1 cellular context compared by ENCODE assay signal in the genomic region with DNA sequence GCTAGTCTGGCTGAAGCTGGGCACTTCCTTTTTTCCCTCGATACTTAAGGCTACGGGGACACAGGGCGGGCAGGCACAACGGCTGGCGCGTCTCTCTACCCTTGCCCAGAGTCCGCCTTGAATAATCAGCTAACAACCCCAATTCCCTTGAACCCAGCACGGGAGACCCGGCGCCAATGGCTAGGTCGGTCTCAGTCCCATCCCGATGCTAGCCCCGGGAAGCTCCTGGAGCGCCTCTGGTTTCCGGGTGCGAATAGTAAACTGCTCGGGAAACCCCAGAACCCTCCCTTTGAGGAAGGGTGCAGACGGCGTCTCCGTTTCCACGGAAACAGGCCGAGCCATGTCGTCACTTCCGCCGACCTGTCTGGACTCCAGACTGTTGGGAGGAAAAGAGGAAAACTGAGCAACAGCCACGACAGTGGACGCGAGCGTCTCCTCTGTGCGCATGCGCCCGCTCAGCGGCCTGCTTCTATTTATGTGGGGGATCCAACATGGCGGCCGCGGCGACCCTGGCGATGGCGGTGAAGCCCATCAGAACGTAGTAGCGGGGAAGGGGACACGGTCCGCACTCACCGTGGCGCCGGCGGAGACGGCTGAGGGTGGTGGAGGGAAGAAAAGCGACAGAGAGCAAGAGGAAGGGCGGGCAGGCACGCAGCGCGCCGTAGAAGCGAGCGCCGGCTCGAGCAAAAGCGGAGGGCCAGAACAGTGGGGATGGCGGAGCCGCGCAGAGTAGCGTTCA.
TF ChIP-seq lines count a peak whose summit lies in the region.

Gene UBN2 (plus strand): TSS at position 464 of the 739 bp plus-strand sequence. CDS start 248 bp downstream, at position 712.

TF ChIP-seq in K562, 482 proteins besides CTCF, POLR2A, EP300 and RAD21 (continued from another document):
- TF ChIP-seq STAT6 (CRISPR knock-in tag; IDR thresholded peaks at IDR 0.05) (peak; percentile 95; the same call in 1 of the 2 replicates), FOXA3 (CRISPR knock-in tag; conservative IDR thresholded peaks at IDR 0.05 in 1 of 2, IDR thresholded peaks at IDR 0.05 in 1 of 2) (no peak; a peak in 1 of 4 replicates), ZNF668 (CRISPR knock-in tag; IDR thresholded peaks at IDR 0.05) (no peak), SMARCB1 (IDR thresholded peaks at IDR 0.05; ENCODE audit: insufficient read length, low read depth) (no peak), NKRF (IDR thresholded peaks at IDR 0.05; ENCODE audit: borderline replicate concordance) (peak; percentile 98), E2F5 (CRISPR knock-in tag; IDR thresholded peaks at IDR 0.05) (0 out of 2 replicates have a peak, but pooled peaks have one; percentile 62), ZNF507 (tag; conservative IDR thresholded peaks at IDR 0.05) (no peak), NELFE (IDR thresholded peaks at IDR 0.05; ENCODE audit: insufficient read depth, insufficient read length) (no peak), ZNF384 (IDR thresholded peaks at IDR 0.05; ENCODE audit: low read depth, low read length) (no peak; the same call in 1 of the 2 replicates), ZNF24 (IDR thresholded peaks at IDR 0.05) (no peak), ELF4 (CRISPR knock-in tag; IDR thresholded peaks at IDR 0.05) (peak; percentile 78; the same call in 1 of the 2 replicates), PHB2 (IDR thresholded peaks at IDR 0.05; ENCODE audit: low read depth) (0 out of 2 replicates have a peak, but pooled peaks have one; percentile 14), ZNF586 (CRISPR knock-in tag; conservative IDR thresholded peaks at IDR 0.05) (no peak), IRF2 (CRISPR knock-in tag; IDR thresholded peaks at IDR 0.05) (no peak), RCOR1 (IDR thresholded peaks at IDR 0.05; ENCODE audit: borderline replicate concordance in 1 of 2, low read depth in 2 of 2, low read length in 2 of 2) (0 out of 4 replicates have a peak, but pooled peaks of 1 of the 2 experiments have one; percentile 18), ZSCAN29 (IDR thresholded peaks at IDR 0.05) (no peak), ZNF57 (CRISPR knock-in tag; IDR thresholded peaks at IDR 0.05) (no peak), BCLAF1 (IDR thresholded peaks at IDR 0.05; ENCODE audit: borderline replicate concordance in 1 of 2, control insufficient read depth in 1 of 2, low read depth in 2 of 2, low read length in 1 of 2) (no peak), PRMT5 (CRISPR knock-in tag; IDR thresholded peaks at IDR 0.05) (no peak)
- TF ChIP-seq, protein P1, sequence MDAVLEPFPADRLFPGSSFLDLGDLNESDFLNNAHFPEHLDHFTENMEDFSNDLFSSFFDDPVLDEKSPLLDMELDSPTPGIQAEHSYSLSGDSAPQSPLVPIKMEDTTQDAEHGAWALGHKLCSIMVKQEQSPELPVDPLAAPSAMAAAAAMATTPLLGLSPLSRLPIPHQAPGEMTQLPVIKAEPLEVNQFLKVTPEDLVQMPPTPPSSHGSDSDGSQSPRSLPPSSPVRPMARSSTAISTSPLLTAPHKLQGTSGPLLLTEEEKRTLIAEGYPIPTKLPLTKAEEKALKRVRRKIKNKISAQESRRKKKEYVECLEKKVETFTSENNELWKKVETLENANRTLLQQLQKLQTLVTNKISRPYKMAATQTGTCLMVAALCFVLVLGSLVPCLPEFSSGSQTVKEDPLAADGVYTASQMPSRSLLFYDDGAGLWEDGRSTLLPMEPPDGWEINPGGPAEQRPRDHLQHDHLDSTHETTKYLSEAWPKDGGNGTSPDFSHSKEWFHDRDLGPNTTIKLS (IDR thresholded peaks at IDR 0.05; ENCODE audit: borderline replicate concordance, low read depth), result peak; percentile 75; the same call in 1 of the 2 replicates
- TF ChIP-seq, protein P2, sequence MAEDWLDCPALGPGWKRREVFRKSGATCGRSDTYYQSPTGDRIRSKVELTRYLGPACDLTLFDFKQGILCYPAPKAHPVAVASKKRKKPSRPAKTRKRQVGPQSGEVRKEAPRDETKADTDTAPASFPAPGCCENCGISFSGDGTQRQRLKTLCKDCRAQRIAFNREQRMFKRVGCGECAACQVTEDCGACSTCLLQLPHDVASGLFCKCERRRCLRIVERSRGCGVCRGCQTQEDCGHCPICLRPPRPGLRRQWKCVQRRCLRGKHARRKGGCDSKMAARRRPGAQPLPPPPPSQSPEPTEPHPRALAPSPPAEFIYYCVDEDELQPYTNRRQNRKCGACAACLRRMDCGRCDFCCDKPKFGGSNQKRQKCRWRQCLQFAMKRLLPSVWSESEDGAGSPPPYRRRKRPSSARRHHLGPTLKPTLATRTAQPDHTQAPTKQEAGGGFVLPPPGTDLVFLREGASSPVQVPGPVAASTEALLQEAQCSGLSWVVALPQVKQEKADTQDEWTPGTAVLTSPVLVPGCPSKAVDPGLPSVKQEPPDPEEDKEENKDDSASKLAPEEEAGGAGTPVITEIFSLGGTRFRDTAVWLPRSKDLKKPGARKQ (CRISPR knock-in tag; IDR thresholded peaks at IDR 0.05), result no peak
- TF ChIP-seq, protein P3, sequence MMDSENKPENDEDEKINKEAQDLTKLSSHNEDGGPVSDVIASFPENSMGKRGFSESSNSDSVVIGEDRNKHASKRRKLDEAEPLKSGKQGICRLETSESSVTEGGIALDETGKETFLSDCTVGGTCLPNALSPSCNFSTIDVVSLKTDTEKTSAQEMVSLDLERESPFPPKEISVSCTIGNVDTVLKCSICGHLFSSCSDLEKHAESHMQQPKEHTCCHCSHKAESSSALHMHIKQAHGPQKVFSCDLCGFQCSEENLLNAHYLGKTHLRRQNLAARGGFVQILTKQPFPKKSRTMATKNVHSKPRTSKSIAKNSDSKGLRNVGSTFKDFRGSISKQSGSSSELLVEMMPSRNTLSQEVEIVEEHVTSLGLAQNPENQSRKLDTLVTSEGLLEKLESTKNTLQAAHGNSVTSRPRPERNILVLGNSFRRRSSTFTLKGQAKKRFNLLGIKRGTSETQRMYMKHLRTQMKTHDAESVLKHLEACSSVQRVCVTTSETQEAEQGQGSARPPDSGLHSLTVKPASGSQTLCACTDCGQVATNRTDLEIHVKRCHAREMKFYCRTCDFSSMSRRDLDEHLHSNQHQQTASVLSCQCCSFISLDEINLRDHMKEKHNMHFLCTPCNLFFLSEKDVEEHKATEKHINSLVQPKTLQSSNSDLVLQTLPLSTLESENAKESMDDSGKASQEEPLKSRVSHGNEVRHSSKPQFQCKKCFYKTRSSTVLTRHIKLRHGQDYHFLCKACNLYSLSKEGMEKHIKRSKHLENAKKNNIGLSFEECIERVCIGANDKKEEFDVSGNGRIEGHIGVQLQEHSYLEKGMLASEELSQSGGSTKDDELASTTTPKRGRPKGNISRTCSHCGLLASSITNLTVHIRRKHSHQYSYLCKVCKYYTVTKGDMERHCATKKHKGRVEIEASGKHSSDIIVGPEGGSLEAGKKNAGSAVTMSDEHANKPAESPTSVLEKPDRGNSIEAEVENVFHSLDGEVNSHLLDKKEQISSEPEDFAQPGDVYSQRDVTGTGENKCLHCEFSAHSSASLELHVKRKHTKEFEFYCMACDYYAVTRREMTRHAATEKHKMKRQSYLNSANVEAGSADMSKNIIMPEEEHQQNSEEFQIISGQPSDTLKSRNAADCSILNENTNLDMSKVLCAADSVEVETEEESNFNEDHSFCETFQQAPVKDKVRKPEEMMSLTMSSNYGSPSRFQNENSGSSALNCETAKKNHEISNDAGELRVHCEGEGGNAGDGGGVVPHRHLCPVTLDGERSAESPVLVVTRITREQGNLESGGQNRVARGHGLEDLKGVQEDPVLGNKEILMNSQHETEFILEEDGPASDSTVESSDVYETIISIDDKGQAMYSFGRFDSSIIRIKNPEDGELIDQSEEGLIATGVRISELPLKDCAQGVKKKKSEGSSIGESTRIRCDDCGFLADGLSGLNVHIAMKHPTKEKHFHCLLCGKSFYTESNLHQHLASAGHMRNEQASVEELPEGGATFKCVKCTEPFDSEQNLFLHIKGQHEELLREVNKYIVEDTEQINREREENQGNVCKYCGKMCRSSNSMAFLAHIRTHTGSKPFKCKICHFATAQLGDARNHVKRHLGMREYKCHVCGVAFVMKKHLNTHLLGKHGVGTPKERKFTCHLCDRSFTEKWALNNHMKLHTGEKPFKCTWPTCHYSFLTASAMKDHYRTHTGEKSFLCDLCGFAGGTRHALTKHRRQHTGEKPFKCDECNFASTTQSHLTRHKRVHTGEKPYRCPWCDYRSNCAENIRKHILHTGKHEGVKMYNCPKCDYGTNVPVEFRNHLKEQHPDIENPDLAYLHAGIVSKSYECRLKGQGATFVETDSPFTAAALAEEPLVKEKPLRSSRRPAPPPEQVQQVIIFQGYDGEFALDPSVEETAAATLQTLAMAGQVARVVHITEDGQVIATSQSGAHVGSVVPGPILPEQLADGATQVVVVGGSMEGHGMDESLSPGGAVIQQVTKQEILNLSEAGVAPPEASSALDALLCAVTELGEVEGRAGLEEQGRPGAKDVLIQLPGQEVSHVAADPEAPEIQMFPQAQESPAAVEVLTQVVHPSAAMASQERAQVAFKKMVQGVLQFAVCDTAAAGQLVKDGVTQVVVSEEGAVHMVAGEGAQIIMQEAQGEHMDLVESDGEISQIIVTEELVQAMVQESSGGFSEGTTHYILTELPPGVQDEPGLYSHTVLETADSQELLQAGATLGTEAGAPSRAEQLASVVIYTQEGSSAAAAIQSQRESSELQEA (IDR thresholded peaks at IDR 0.05; ENCODE audit: low read depth), result no peak
